ENCODE assay signal across 1 cellular context in genomic region chr5:78984020-78984610, GRCh38.
TF ChIP-seq lines count a peak whose summit lies in the region.

No MANE protein-coding gene starts in this region.

TF ChIP-seq in HEK293, 187 proteins besides CTCF, POLR2A, EP300 and RAD21 (continued from another document):
- TF ChIP-seq ATF2 (tag by site-specific recombination; IDR thresholded peaks at IDR 0.05; ENCODE audit: low read depth) (no peak), ZNF221 (tag by site-specific recombination; IDR thresholded peaks at IDR 0.05; ENCODE audit: borderline replicate concordance) (no peak), KLF7 (tag by site-specific recombination; IDR thresholded peaks at IDR 0.05; ENCODE audit: borderline replicate concordance) (no peak), ZNF114 (tag by site-specific recombination; IDR thresholded peaks at IDR 0.05) (no peak), ZNF2 (tag by site-specific recombination; IDR thresholded peaks at IDR 0.05) (0 out of 2 replicates have a peak, but pooled peaks have one; percentile 61), ZNF292 (tag by site-specific recombination; IDR thresholded peaks at IDR 0.05; ENCODE audit: borderline replicate concordance, low read depth) (no peak), ZNF175 (tag by site-specific recombination; IDR thresholded peaks at IDR 0.05) (no peak), ZSCAN4 (tag by site-specific recombination; IDR thresholded peaks at IDR 0.05) (no peak), ZBTB10 (tag by site-specific recombination; IDR thresholded peaks at IDR 0.05) (peak; percentile 72; the same call in 1 of the 2 replicates), ZNF202 (tag by site-specific recombination; IDR thresholded peaks at IDR 0.05; ENCODE audit: borderline replicate concordance) (no peak), PATZ1 (tag by site-specific recombination; IDR thresholded peaks at IDR 0.05) (peak; percentile 73; the same call in 1 of the 2 replicates), BCL11A (tag by site-specific recombination; IDR thresholded peaks at IDR 0.05; ENCODE audit: low read depth) (no peak), ZNF548 (tag by site-specific recombination; IDR thresholded peaks at IDR 0.05) (no peak), ZNF133 (tag by site-specific recombination; IDR thresholded peaks at IDR 0.05) (no peak), PRDM10 (tag by site-specific recombination; IDR thresholded peaks at IDR 0.05) (peak; percentile 93), ZNF24 (tag by site-specific recombination; IDR thresholded peaks at IDR 0.05) (peak; percentile 34; the same call in 1 of the 2 replicates), ZNF169 (tag by site-specific recombination; IDR thresholded peaks at IDR 0.05) (no peak), ZNF645 (tag by site-specific recombination; IDR thresholded peaks at IDR 0.05) (no peak), ZNF514 (tag by site-specific recombination; IDR thresholded peaks at IDR 0.05) (no peak), HOXD13 (CRISPR knock-in tag; IDR thresholded peaks at IDR 0.05; ENCODE audit: borderline replicate concordance) (no peak), ZNF404 (tag by site-specific recombination; IDR thresholded peaks at IDR 0.05) (no peak), ZNF16 (tag by site-specific recombination; IDR thresholded peaks at IDR 0.05; ENCODE audit: low read depth) (no peak), ZNF146 (tag by site-specific recombination; IDR thresholded peaks at IDR 0.05) (no peak), ZBTB17 (tag by site-specific recombination; IDR thresholded peaks at IDR 0.05) (0 out of 2 replicates have a peak, but pooled peaks have one; percentile 50), ZNF629 (tag by site-specific recombination; IDR thresholded peaks at IDR 0.05) (no peak), ZSCAN30 (tag by site-specific recombination; IDR thresholded peaks at IDR 0.05) (no peak; the same call in 1 of the 2 replicates)
